Comparison of ENCODE assay signal across 19 cellular contexts in the genomic region with DNA sequence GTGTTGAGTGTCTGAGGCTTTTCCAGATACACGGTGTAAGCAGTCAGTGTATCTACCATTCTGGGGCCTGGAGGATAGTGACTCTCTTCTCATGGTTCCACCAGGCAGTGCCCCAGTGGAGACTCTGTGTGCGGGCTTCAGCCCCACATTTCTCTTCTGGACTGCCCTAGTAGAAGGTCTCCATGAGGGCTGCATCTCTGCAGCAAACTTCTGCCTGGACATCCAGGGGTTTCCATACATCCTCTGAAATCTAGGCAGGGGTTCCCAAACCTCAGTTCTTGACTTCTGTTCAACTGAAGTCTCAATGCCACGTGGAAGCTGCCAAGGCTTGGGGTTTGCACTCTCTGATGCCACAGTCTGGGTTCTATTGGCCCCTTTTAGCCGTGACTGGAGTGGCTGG.
DNase-seq lines count a peak whose midpoint lies in the region; TF ChIP-seq lines count a peak whose summit lies in the region.
"Had no signal": no experiment of that assay in that cellular context is flagged by ENCODE, and none has a peak within 500 bp of the region (broad histone marks: within the 10 kb centered on the region; RNA-seq: fewer than 3 reads in every experiment).

No MANE protein-coding gene starts in this region.

- peaks cover 33% of the 10 kb centered on the region for H3K9me3 Mint-ChIP-seq in endodermal cell

- TF ChIP-seq CTCF in HEK293 (tag by site-specific recombination; IDR thresholded peaks at IDR 0.05), result no peak
- no peak for TF ChIP-seq CTCF in endodermal cell (conservative IDR thresholded peaks at IDR 0.05)
- TF ChIP-seq CTCF in tibial artery (IDR thresholded peaks at IDR 0.05), result no peak
- no peak for TF ChIP-seq CTCF in vagina (IDR thresholded peaks at IDR 0.05)

- peaks cover 1% of the 10 kb centered on the region for H3K27me3 Mint-ChIP-seq in endodermal cell (ENCODE audit: insufficient read depth)
- H3K27me3 Mint-ChIP-seq: IgD-negative memory B cell had no signal

- POLR2A ChIA-PET in HEK293 (lab: Yijun Ruan, JAX), result no interaction called here

- H3K27ac ChIP-seq in HEK293 (ENCODE audit: extremely low read depth, low read depth, low read length) (no peak overlapping the region), endodermal cell (ENCODE audit: low read depth, low read length) (no peak overlapping the region), tibial artery (no peak overlapping the region), vagina (no peak overlapping the region)
- H3K27ac ChIP-seq: BLaER1, GM23248, KMS-11 had no signal

- H3K27me3 ChIP-seq in endodermal cell (ENCODE audit: control insufficient read depth, insufficient read depth, low read length, poor library complexity, severe bottlenecking) (no peaks in the 10 kb centered on the region), tibial artery (no peaks in the 10 kb centered on the region), vagina (no peaks in the 10 kb centered on the region)
- H3K27me3 ChIP-seq: BLaER1 had no signal

- H3K4me1 ChIP-seq in HEK293 (ENCODE audit: control insufficient read depth, insufficient read depth, low read length) (no peaks in the 10 kb centered on the region), endodermal cell (ENCODE audit: control insufficient read depth, insufficient read depth, low read length) (no peaks in the 10 kb centered on the region), tibial artery (no peaks in the 10 kb centered on the region), vagina (no peaks in the 10 kb centered on the region)
- H3K4me1 ChIP-seq: BLaER1 had no signal

- no peaks in the 10 kb centered on the region for H3K36me3 Mint-ChIP-seq in endodermal cell (ENCODE audit: low read depth)
- H3K36me3 Mint-ChIP-seq: CD8-positive, alpha-beta T cell; IgD-negative memory B cell had no signal

- 80 to 83% methylated on average over 1 to 4 of the region's 4 CpGs for WGBS in endodermal cell (ENCODE audit: insufficient coverage in 1 of 2, insufficient read length in 1 of 2), 2 experiments

- H3K36me3 ChIP-seq in HEK293 (ENCODE audit: control insufficient read depth in 2 of 2, insufficient read depth in 1 of 2, low read length in 2 of 2) (no peaks in the 10 kb centered on the region), endodermal cell (ENCODE audit: control insufficient read depth, insufficient read depth, low read length) (no peaks in the 10 kb centered on the region), tibial artery (no peaks in the 10 kb centered on the region), vagina (no peaks in the 10 kb centered on the region)
- H3K36me3 ChIP-seq: BLaER1 had no signal

- H3K4me1 Mint-ChIP-seq in endodermal cell, result no peaks in the 10 kb centered on the region
- H3K4me1 Mint-ChIP-seq: IgD-negative memory B cell had no signal

- H3K27ac Mint-ChIP-seq in endodermal cell, result no peak overlapping the region
- H3K27ac Mint-ChIP-seq: CD8-positive, alpha-beta T cell; HFFc6; IgD-negative memory B cell had no signal

- CTCF ChIA-PET in HEK293 (lab: Yijun Ruan, JAX), result no interaction called here

- TF ChIP-seq POLR2A in vagina (IDR thresholded peaks at IDR 0.05), result no peak

- DNase-seq in DMS53 (lab: John Stamatoyannopoulos, UW) (peak; percentile 42), DMS53 treated with DMSO at 0.1 percent for 48 hours (lab: John Stamatoyannopoulos, UW; ENCODE audit: unreplicated experiment) (no peak), OCI-M1 (lab: John Stamatoyannopoulos, UW) (peak; percentile 9), endodermal cell (peak; percentile 40), tibial artery (no peak), C1 segment of cervical spinal cord (lab: John Stamatoyannopoulos, UW) (no peak), vagina (ENCODE audit: extremely low spot score in 2 of 2) (no peak)
- DNase-seq: 8988T; Calu3; CD8-positive, alpha-beta T cell; DMS79 treated with DMSO at 0.1 percent for 48 hours; EL; GM23248; HCEC 1CT; HFFc6 had no signal

- no peak overlapping the region for H3K9ac ChIP-seq in endodermal cell (ENCODE audit: extremely low read depth, low read length, poor library complexity, severe bottlenecking)
- H3K9ac ChIP-seq: BLaER1, GM23248, KMS-11 had no signal

- no peaks in the 10 kb centered on the region for H3K9me3 ChIP-seq in HEK293 (ENCODE audit: control insufficient read depth, insufficient read depth, low read depth, low read length)
- H3K9me3 ChIP-seq in endodermal cell (ENCODE audit: control insufficient read depth, low read length), result peaks cover 19% of the 10 kb centered on the region
- peaks cover 0 to 5% (median 0%) of the 10 kb centered on the region in 3 donors for H3K9me3 ChIP-seq in tibial artery
- no peaks in the 10 kb centered on the region for H3K9me3 ChIP-seq in vagina

- H3K4me3 ChIP-seq in HEK293 (ENCODE audit: low read depth, low read length) (no peak overlapping the region), endodermal cell (ENCODE audit: low read length) (no peak overlapping the region), tibial artery (no peak overlapping the region), vagina (no peak overlapping the region)
- H3K4me3 ChIP-seq: BLaER1, GM23248 had no signal

- intact Hi-C loops in tibial artery (cut with DNase I; ENCODE audit: low total_unique reads) (no loop called here), vagina (cut with DNase I) (no loop called here)

- no peak overlapping the region for H3K4me3 Mint-ChIP-seq in endodermal cell
- H3K4me3 Mint-ChIP-seq: CD8-positive, alpha-beta T cell; HFFc6; IgD-negative memory B cell had no signal

TF ChIP-seq in HEK293, 187 proteins besides CTCF, POLR2A, EP300 and RAD21:
- TF ChIP-seq, protein P1, sequence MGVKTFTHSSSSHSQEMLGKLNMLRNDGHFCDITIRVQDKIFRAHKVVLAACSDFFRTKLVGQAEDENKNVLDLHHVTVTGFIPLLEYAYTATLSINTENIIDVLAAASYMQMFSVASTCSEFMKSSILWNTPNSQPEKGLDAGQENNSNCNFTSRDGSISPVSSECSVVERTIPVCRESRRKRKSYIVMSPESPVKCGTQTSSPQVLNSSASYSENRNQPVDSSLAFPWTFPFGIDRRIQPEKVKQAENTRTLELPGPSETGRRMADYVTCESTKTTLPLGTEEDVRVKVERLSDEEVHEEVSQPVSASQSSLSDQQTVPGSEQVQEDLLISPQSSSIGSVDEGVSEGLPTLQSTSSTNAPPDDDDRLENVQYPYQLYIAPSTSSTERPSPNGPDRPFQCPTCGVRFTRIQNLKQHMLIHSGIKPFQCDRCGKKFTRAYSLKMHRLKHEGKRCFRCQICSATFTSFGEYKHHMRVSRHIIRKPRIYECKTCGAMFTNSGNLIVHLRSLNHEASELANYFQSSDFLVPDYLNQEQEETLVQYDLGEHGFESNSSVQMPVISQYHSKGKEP (tag by site-specific recombination; IDR thresholded peaks at IDR 0.05), result no peak
- peak; percentile 67 for TF ChIP-seq SETDB1 (IDR thresholded peaks at IDR 0.05; ENCODE audit: insufficient read length, low read length)

Comparison
In these comparisons a context has a peak if more than half of its experiments do, and no peak if none do; other contexts are left out.
1. DNase-seq: peak in DMS53 (single experiment), OCI-M1 (single experiment) and endodermal cell (single experiment); none in DMS53 treated with DMSO at 0.1 percent for 48 hours (single experiment), tibial artery (0 of 2), C1 segment of cervical spinal cord (0 of 14) and vagina (0 of 2).